ENCODE assay signal across 9 cellular contexts in the genomic region with DNA sequence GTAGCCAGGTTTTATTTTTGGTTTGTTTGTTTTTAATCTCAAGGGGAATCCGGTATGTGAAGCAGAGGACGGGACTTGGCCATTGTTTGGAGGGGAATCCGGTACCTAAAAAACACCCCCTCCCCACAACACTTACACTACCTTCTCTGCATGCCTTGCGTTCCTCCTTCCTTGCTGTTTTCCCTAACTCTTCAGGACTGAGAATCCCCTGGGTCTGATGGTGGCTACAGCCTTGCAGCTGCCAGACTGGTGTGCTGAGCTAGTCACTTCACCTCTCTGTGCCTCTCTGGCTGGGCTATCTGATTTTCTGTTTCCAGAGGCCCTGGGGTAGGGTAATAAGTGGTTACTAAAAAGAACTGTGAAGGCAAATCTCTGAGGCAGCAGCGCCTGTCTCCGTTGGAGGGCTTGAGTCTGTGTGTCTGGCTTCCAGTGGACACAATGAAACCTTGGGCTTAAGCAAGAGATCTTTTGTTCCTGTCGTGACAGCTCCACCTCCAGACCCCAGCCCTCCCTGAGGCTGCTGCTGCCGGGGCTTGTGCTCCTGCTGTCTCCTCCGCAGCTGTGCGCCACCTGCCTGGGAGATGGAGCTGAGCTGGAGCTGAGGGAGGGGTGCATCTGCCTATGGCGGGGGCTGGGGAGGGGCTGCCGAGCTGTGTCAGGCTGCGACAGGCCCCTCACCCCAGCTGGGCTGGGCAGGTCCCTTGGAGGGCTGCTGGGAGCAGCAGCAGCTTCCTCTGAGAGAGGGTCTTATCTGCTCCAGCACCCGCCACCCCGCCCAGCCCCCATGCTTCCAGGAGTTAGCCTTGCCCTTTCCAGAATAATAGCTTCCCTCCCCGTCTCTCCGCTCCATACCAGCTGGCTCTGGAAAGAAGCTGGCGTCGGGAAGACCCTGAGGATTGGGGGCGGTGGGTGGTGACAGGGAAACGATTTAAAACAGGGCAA.
DNase-seq lines count a peak whose midpoint lies in the region; ATAC-seq lines count a peak whose summit lies in the region.
"Had no signal": no experiment of that assay in that cellular context is flagged by ENCODE, and none has a peak within 500 bp of the region (broad histone marks: within the 10 kb centered on the region; RNA-seq: fewer than 3 reads in every experiment).

No MANE protein-coding gene starts in this region.

- H3K4me3 Mint-ChIP-seq in CD4-positive, CD25-positive, alpha-beta regulatory T cell = peak overlapping the region in 2 of 4 donors; percentile 53 to 74
- H3K4me3 Mint-ChIP-seq in activated naive CD8-positive, alpha-beta T cell treated with anti-CD3 and anti-CD28 coated beads, Interleukin-2, amount 50 U/mL, for 24 hours = no peak overlapping the region

- no peak overlapping the region for H3K27ac ChIP-seq in CD4-positive, CD25-positive, alpha-beta regulatory T cell (ENCODE audit: insufficient read depth, low read length, poor library complexity, severe bottlenecking)
- H3K27ac ChIP-seq in thymus (ENCODE audit: low read depth) = no peak overlapping the region
- H3K27ac ChIP-seq: epithelial cell of prostate had no signal

- no peaks in the 10 kb centered on the region for H3K9me3 Mint-ChIP-seq in CD4-positive, CD25-positive, alpha-beta regulatory T cell
- no peaks in the 10 kb centered on the region for H3K9me3 Mint-ChIP-seq in activated naive CD8-positive, alpha-beta T cell treated with anti-CD3 and anti-CD28 coated beads, Interleukin-2, amount 50 U/mL, for 24 hours

- no peak overlapping the region for H3K27ac Mint-ChIP-seq in CD4-positive, CD25-positive, alpha-beta regulatory T cell
- peak overlapping the region; percentile 4 for H3K27ac Mint-ChIP-seq in activated naive CD8-positive, alpha-beta T cell treated with anti-CD3 and anti-CD28 coated beads, Interleukin-2, amount 50 U/mL, for 24 hours

- 33% methylated on average over 21 of the region's 21 CpGs for WGBS in thymus

- peaks cover 3% of the 10 kb centered on the region for H3K36me3 Mint-ChIP-seq in CD4-positive, CD25-positive, alpha-beta regulatory T cell
- H3K36me3 Mint-ChIP-seq in activated naive CD8-positive, alpha-beta T cell treated with anti-CD3 and anti-CD28 coated beads, Interleukin-2, amount 50 U/mL, for 24 hours (ENCODE audit: low read depth) = no peaks in the 10 kb centered on the region

- H3K27me3 Mint-ChIP-seq in CD4-positive, CD25-positive, alpha-beta regulatory T cell = no peaks in the 10 kb centered on the region
- H3K27me3 Mint-ChIP-seq in activated naive CD8-positive, alpha-beta T cell treated with anti-CD3 and anti-CD28 coated beads, Interleukin-2, amount 50 U/mL, for 24 hours = peaks cover 12% of the 10 kb centered on the region

- H3K4me1 Mint-ChIP-seq in CD4-positive, CD25-positive, alpha-beta regulatory T cell = peaks cover 0 to 11% (median 2%) of the 10 kb centered on the region in 4 donors
- H3K4me1 Mint-ChIP-seq in activated naive CD8-positive, alpha-beta T cell treated with anti-CD3 and anti-CD28 coated beads, Interleukin-2, amount 50 U/mL, for 24 hours = peaks cover 22% of the 10 kb centered on the region

- no peaks in the 10 kb centered on the region for H3K9me3 ChIP-seq in CD4-positive, CD25-positive, alpha-beta regulatory T cell (ENCODE audit: control insufficient read depth in 2 of 2, low read length in 2 of 2)
- no peaks in the 10 kb centered on the region for H3K9me3 ChIP-seq in thymus (ENCODE audit: control insufficient read depth)

- peaks cover 8% of the 10 kb centered on the region for H3K4me1 ChIP-seq in CD4-positive, CD25-positive, alpha-beta regulatory T cell (ENCODE audit: control insufficient read depth, insufficient read depth, low read length, poor library complexity, severe bottlenecking)
- peaks cover 4% of the 10 kb centered on the region for H3K4me1 ChIP-seq in thymus (ENCODE audit: control insufficient read depth, insufficient read depth, low read length)

- peak overlapping the region; percentile 45 for H3K4me3 ChIP-seq in CD4-positive, CD25-positive, alpha-beta regulatory T cell (ENCODE audit: low read depth, low read length)
- H3K4me3 ChIP-seq in thymus (ENCODE audit: low read length) = peak overlapping the region; percentile 47

- H3K36me3 ChIP-seq in CD4-positive, CD25-positive, alpha-beta regulatory T cell (ENCODE audit: control insufficient read depth, insufficient read depth, low read length) = no peaks in the 10 kb centered on the region
- no peaks in the 10 kb centered on the region for H3K36me3 ChIP-seq in thymus (ENCODE audit: control insufficient read depth, insufficient read depth)

- no peaks in the 10 kb centered on the region for H3K27me3 ChIP-seq in CD4-positive, CD25-positive, alpha-beta regulatory T cell (ENCODE audit: control insufficient read depth, insufficient read depth, low read length)
- peaks cover 2% of the 10 kb centered on the region for H3K27me3 ChIP-seq in thymus (ENCODE audit: control insufficient read depth, insufficient read depth)

- DNase-seq in CD4-positive, CD25-positive, alpha-beta regulatory T cell = no peak
- DNase-seq in NCI-H1092 treated with DMSO at 0.1 percent for 48 hours (lab: John Stamatoyannopoulos, UW) (peak; percentile 80), iPS-NIHi7 (ENCODE audit: extremely low spot score) (peak; percentile 82), COLO829 (ENCODE audit: low spot score) (no peak)
- DNase-seq in activated naive CD8-positive, alpha-beta T cell treated with anti-CD3 and anti-CD28 coated beads, Interleukin-2, amount 50 U/mL, for 24 hours = no peak

- ATAC-seq in CD4-positive, CD25-positive, alpha-beta regulatory T cell (ENCODE audit: low read depth in 2 of 2) = no peak
- ATAC-seq in activated naive CD8-positive, alpha-beta T cell treated with anti-CD3 and anti-CD28 coated beads, Interleukin-2, amount 50 U/mL, for 24 hours = no peak
- no peak for ATAC-seq in GM21526 (IDR thresholded peaks at IDR 0.05; ENCODE audit: low FRiP score, unreplicated experiment)
- no peak for ATAC-seq in activated CD4-positive, CD25-positive, alpha-beta regulatory T cell treated with anti-CD3 and anti-CD28 coated beads, Interleukin-2, amount 50 U/mL, for 24 hours

Comparison
In these comparisons a context has a peak if more than half of its experiments do, and no peak if none do; other contexts are left out.
1. DNase-seq: peak in NCI-H1092 treated with DMSO at 0.1 percent for 48 hours (single experiment) and iPS-NIHi7 (single experiment); none in CD4-positive, CD25-positive, alpha-beta regulatory T cell (0 of 3), activated naive CD8-positive, alpha-beta T cell treated with anti-CD3 and anti-CD28 coated beads, Interleukin-2, amount 50 U/mL, for 24 hours (single experiment) and COLO829 (single experiment).